ENCODE assay signal across 8 cellular contexts in genomic region chrX:18886005-18886343, GRCh38.
DNase-seq lines count a peak whose midpoint lies in the region; ATAC-seq, FAIRE-seq and TF ChIP-seq lines count a peak whose summit lies in the region.

No MANE protein-coding gene starts in this region.

- peak overlapping the region; percentile 89 for H2AFZ ChIP-seq in K562 (ENCODE audit: low read depth, low read length)

- no TSS peak for BruUV-seq in K562 (replicated peaks; lab: Mats Ljungman, UMichigan)

- intact Hi-C loops in K562 (cut with micrococcal nuclease) = no loop called here

- no peak for TF ChIP-seq RAD21 in K562 (CRISPR knock-in tag; conservative IDR thresholded peaks at IDR 0.05 in 1 of 2, IDR thresholded peaks at IDR 0.05 in 1 of 2)

- H3K27ac ChIP-seq in 22Rv1 = 0 out of 2 replicates have a peak overlapping the region, but pooled peaks have one; percentile 30
- H3K27ac ChIP-seq in K562 (ENCODE audit: extremely low read depth, low read depth, low read length) = no peak overlapping the region

- H3K9me3 ChIP-seq in K562 (replicated peaks; ENCODE audit: control insufficient read depth, insufficient read depth, low read depth, low read length) = no peaks in the 10 kb centered on the region
- no peaks in the 10 kb centered on the region for H3K9me3 ChIP-seq in mucosa of stomach (ENCODE audit: control insufficient read depth, low read length)

- H3K9ac ChIP-seq in K562 (ENCODE audit: insufficient read depth in 1 of 2, low read depth in 2 of 2, low read length in 2 of 2) (no peak overlapping the region; a peak in 1 of 4 replicates), mucosa of stomach (ENCODE audit: low read length) (peak overlapping the region; percentile 58)

- no peaks in the 10 kb centered on the region for H3K9me1 ChIP-seq in K562 (ENCODE audit: control insufficient read depth, insufficient read depth, low read length)

- in situ Hi-C loops in K562 (cut with MboI) = no loop called here

- TF ChIP-seq CTCF in 22Rv1 (IDR thresholded peaks at IDR 0.05) (no peak), K562 (IDR thresholded peaks at IDR 0.05 in 2 of 3, conservative IDR thresholded peaks at IDR 0.05 in 1 of 3; ENCODE audit: insufficient read depth in 2 of 3, low read depth in 1 of 3, low read length in 3 of 3) (no peak)

- no peaks in the 10 kb centered on the region for H4K20me1 ChIP-seq in K562 (replicated peaks; ENCODE audit: control insufficient read depth, insufficient read depth, low read length)

- CTCF ChIA-PET in K562 (lab: Yijun Ruan, JAX; ENCODE audit: low intra/inter-chr PET ratio) = interaction anchor here (0.6 to 1.5 kb wide), 3 partner anchors 50 to 495 kb away, joined by 3 to 5 read pairs (median 4); no protein-coding TSS in a partner anchor

- H3K79me2 ChIP-seq in K562 (ENCODE audit: control insufficient read depth, insufficient read depth, low read length) = no peaks in the 10 kb centered on the region

- H3K27me3 ChIP-seq in K562 (ENCODE audit: control insufficient read depth in 2 of 2, insufficient read depth in 2 of 2, low read length in 2 of 2) = no peaks in the 10 kb centered on the region; a peak in 2 of 5 replicates
- H3K27me3 ChIP-seq in mucosa of stomach (ENCODE audit: control insufficient read depth, insufficient read depth, low read length) = no peaks in the 10 kb centered on the region

- H3K36me3 ChIP-seq in K562 (ENCODE audit: control insufficient read depth, insufficient read depth, low read length) (no peaks in the 10 kb centered on the region), mucosa of stomach (ENCODE audit: control insufficient read depth, insufficient read depth, low read length) (no peaks in the 10 kb centered on the region)

- H3K4me3 ChIP-seq in K562 = no peak overlapping the region
- H3K4me3 ChIP-seq in mucosa of stomach (ENCODE audit: low read length) = peak overlapping the region; percentile 22

- FAIRE-seq in K562 (lab: Jason Lieb, UNC) = no peak

- TF ChIP-seq POLR2A in K562 (conservative IDR thresholded peaks at IDR 0.05) = no peak

- 56% methylated on average over 8 of the region's 12 CpGs for WGBS in K562 (ENCODE audit: insufficient coverage, low coverage, missing lambda C conversion rate)

- DNase-seq in K562 (ENCODE audit: extremely low read depth in 1 of 4, low spot score in 3 of 4) = no peak
- DNase-seq in SKM-1 (lab: John Stamatoyannopoulos, UW; ENCODE audit: unreplicated experiment) = no peak
- no peak for DNase-seq in DMS 273 treated with DMSO at 0.1 percent for 48 hours (lab: John Stamatoyannopoulos, UW)
- DNase-seq in NCI-H2227 treated with DMSO at 0.1 percent for 48 hours (lab: John Stamatoyannopoulos, UW) = no peak

- ATAC-seq in GM19043 (IDR thresholded peaks at IDR 0.05; ENCODE audit: low read depth, unreplicated experiment) = peak; percentile 32
- ATAC-seq in HG03342 (IDR thresholded peaks at IDR 0.05; ENCODE audit: unreplicated experiment) = peak; percentile 22
- no peak for ATAC-seq in K562

- POLR2A ChIA-PET in K562 (lab: Yijun Ruan, JAX) = no interaction called here

- peak overlapping the region; percentile 81 for H3K4me2 ChIP-seq in K562 (ENCODE audit: insufficient read depth, low read length)

- peaks cover 5 to 19% of the 10 kb centered on the region in 2 experiments; a peak in 3 of 5 replicates for H3K4me1 ChIP-seq in K562 (replicated peaks in 1 of 2; ENCODE audit: control insufficient read depth in 2 of 2, insufficient read depth in 2 of 2, low read length in 2 of 2)
- peaks cover 25% of the 10 kb centered on the region for H3K4me1 ChIP-seq in mucosa of stomach (ENCODE audit: control insufficient read depth, insufficient read depth, low read length)

- no peak for TF ChIP-seq EP300 in K562 (IDR thresholded peaks at IDR 0.05; ENCODE audit: low read length)

TF ChIP-seq in K562, 482 proteins besides CTCF, POLR2A, EP300 and RAD21 (continues in another document):
- no peak for TF ChIP-seq MYNN (IDR thresholded peaks at IDR 0.05)
- no peak for TF ChIP-seq MYNN (CRISPR knock-in tag; IDR thresholded peaks at IDR 0.05)
- TF ChIP-seq ARID1B (IDR thresholded peaks at IDR 0.05) = no peak
- TF ChIP-seq ZNF518B (CRISPR knock-in tag; IDR thresholded peaks at IDR 0.05) = no peak
- no peak for TF ChIP-seq ILF3 (IDR thresholded peaks at IDR 0.05; ENCODE audit: borderline replicate concordance)
- no peak for TF ChIP-seq ZNF146 (CRISPR knock-in tag; IDR thresholded peaks at IDR 0.05; ENCODE audit: unreplicated experiment)
- no peak for TF ChIP-seq THRB (CRISPR knock-in tag; conservative IDR thresholded peaks at IDR 0.05)
- no peak for TF ChIP-seq ZBTB8A (IDR thresholded peaks at IDR 0.05; ENCODE audit: partially characterized antibody)
- no peak for TF ChIP-seq ZNF707 (CRISPR knock-in tag; conservative IDR thresholded peaks at IDR 0.05)
- no peak for TF ChIP-seq E2F4 (CRISPR knock-in tag; IDR thresholded peaks at IDR 0.05; ENCODE audit: low read depth)
- no peak for TF ChIP-seq PRDM10 (IDR thresholded peaks at IDR 0.05; ENCODE audit: partially characterized antibody)
- TF ChIP-seq ELF4 (CRISPR knock-in tag; IDR thresholded peaks at IDR 0.05) = no peak
- TF ChIP-seq RBBP5 (IDR thresholded peaks at IDR 0.05; ENCODE audit: borderline replicate concordance, insufficient read depth, low read length, poor library complexity, severe bottlenecking) = no peak
- TF ChIP-seq TEAD2 (tag; IDR thresholded peaks at IDR 0.05) = no peak
- TF ChIP-seq ETV5 (CRISPR knock-in tag; IDR thresholded peaks at IDR 0.05; ENCODE audit: low read depth) = no peak
